ENCODE assay signal across 7 cellular contexts in genomic region chr7:64498270-64498669, GRCh38.
"Had no signal": no experiment of that assay in that cellular context is flagged by ENCODE, and none has a peak within 500 bp of the region (broad histone marks: within the 10 kb centered on the region; RNA-seq: fewer than 3 reads in every experiment).

No MANE protein-coding gene starts in this region.

- H3K27ac ChIP-seq: HL-60 had no signal

- H3K27ac Mint-ChIP-seq: GM23338, H9 had no signal

- H2AFZ ChIP-seq: GM23338 had no signal

- ATAC-seq: GM23338, K562 had no signal

- DNase-seq: H9, HCEC 1CT, IMR-90, KG1 had no signal

- H3K4me1 Mint-ChIP-seq: H9 had no signal

- H3K4me3 Mint-ChIP-seq: GM23338, H9 had no signal

- H3K4me3 ChIP-seq: GM23338, K562 had no signal

- H3K4me2 ChIP-seq: GM23338 had no signal
